Comparison of ENCODE assay signal across 13 cellular contexts in genomic region chr13:75907044-75907443, GRCh38.
"Had no signal": no experiment of that assay in that cellular context is flagged by ENCODE, and none has a peak within 500 bp of the region (broad histone marks: within the 10 kb centered on the region; RNA-seq: fewer than 3 reads in every experiment).

No MANE protein-coding gene starts in this region.

- H3K36me3 ChIP-seq: brain microvascular endothelial cell, lower lobe of right lung, ovary, sigmoid colon, spleen had no signal

- H3K4me3 Mint-ChIP-seq: activated naive CD8-positive, alpha-beta T cell treated with anti-CD3 and anti-CD28 coated beads, Interleukin-2, amount 10 ng/mL, durations not matched to agents 7 days and 5 days; activated T-helper 1 cell treated with anti-CD3 and anti-CD28 coated beads, Interleukin-12 subunit alpha, Interleukin-12 subunit beta, Interleukin-2, Interleukin-4 antibody, amounts not matched to agents 30 ng/mL and 10 ng/mL and 1 ng/mL, durations not matched to agents 14 hours and 24 hours and 36 hours had no signal

- H3K4me1 ChIP-seq: lower lobe of right lung, spleen had no signal

- H3K27ac ChIP-seq: brain microvascular endothelial cell, lower lobe of right lung, ovary, spleen had no signal

- H3K9me3 ChIP-seq: lower lobe of right lung, ovary, sigmoid colon, spleen had no signal

- H3K4me1 Mint-ChIP-seq: activated naive CD8-positive, alpha-beta T cell treated with anti-CD3 and anti-CD28 coated beads, Interleukin-2, amount 10 ng/mL, durations not matched to agents 7 days and 5 days had no signal

- H3K36me3 Mint-ChIP-seq: activated naive CD8-positive, alpha-beta T cell treated with anti-CD3 and anti-CD28 coated beads, Interleukin-2, amount 10 ng/mL, durations not matched to agents 7 days and 5 days had no signal

- H3K27ac Mint-ChIP-seq: activated naive CD8-positive, alpha-beta T cell treated with anti-CD3 and anti-CD28 coated beads, Interleukin-2, amount 10 ng/mL, durations not matched to agents 7 days and 5 days; activated T-helper 1 cell treated with anti-CD3 and anti-CD28 coated beads, Interleukin-12 subunit alpha, Interleukin-12 subunit beta, Interleukin-2, Interleukin-4 antibody, amounts not matched to agents 30 ng/mL and 10 ng/mL and 1 ng/mL, durations not matched to agents 14 hours and 24 hours and 36 hours had no signal

- DNase-seq: activated CD4-positive, CD25-positive, alpha-beta regulatory T cell treated with anti-CD3 and anti-CD28 coated beads, Interleukin-2, amount 50 U/mL, for 72 hours; activated naive CD8-positive, alpha-beta T cell treated with anti-CD3 and anti-CD28 coated beads, Interleukin-2, amount 10 ng/mL, durations not matched to agents 7 days and 5 days; brain microvascular endothelial cell; effector CD8-positive, alpha-beta T cell; foreskin melanocyte; head of caudate nucleus; lower lobe of right lung; midbrain; ovary; sigmoid colon; spleen; T1000 had no signal

- H3K4me3 ChIP-seq: lower lobe of right lung, ovary, sigmoid colon, spleen had no signal

- ATAC-seq: lower lobe of right lung had no signal

- H3K9me3 Mint-ChIP-seq: activated naive CD8-positive, alpha-beta T cell treated with anti-CD3 and anti-CD28 coated beads, Interleukin-2, amount 10 ng/mL, durations not matched to agents 7 days and 5 days; activated T-helper 1 cell treated with anti-CD3 and anti-CD28 coated beads, Interleukin-12 subunit alpha, Interleukin-12 subunit beta, Interleukin-2, Interleukin-4 antibody, amounts not matched to agents 30 ng/mL and 10 ng/mL and 1 ng/mL, durations not matched to agents 14 hours and 24 hours and 36 hours had no signal

- H3K27me3 ChIP-seq: brain microvascular endothelial cell, ovary, sigmoid colon had no signal
